30 cellular contexts compared by ENCODE assay signal in the genomic region with DNA sequence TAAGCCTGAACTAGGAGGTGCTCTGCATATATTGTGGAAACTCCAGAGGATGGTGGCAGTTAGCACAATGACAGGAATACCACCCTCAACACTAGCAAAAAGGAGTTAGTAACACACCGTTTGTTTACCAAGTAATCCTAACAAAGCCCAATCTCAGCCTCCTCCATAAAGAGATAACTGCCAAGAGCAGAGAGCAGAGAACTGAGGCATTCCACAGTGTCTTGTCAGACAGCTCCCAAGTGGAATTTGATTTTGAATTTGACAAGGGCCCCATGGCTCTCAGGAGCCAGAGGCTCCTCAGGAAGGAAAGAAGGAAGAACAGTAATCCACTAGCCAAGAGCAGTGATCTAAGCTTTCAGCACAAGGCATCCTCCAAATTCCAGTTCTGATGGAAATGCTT.
"Had no signal": no experiment of that assay in that cellular context is flagged by ENCODE, and none has a peak within 500 bp of the region (broad histone marks: within the 10 kb centered on the region; RNA-seq: fewer than 3 reads in every experiment).

No MANE protein-coding gene starts in this region.

- H3K27ac Mint-ChIP-seq: activated CD4-positive, alpha-beta memory T cell treated with anti-CD3 and anti-CD28 coated beads for 36 hours; activated CD4-positive, alpha-beta T cell treated with anti-CD3 and anti-CD28 coated beads, Interleukin-2, amount 10 ng/mL, durations not matched to agents 24 days and 14 days; activated T-cell treated with anti-CD3 and anti-CD28 coated beads, Interleukin-2, amount 50 U/mL, for 24 hours; dendritic cell treated with granulocyte-macrophage colony-stimulating factor and Interleukin-4, amounts not matched to agents 40 ng/mL and 50 ng/mL, for 4 days; naive thymus-derived CD4-positive, alpha-beta T cell had no signal

- H3K36me3 ChIP-seq: breast epithelium, gastrocnemius medialis, suprapubic skin, tibial artery, upper lobe of right lung had no signal

- H3K4me1 Mint-ChIP-seq: activated CD4-positive, alpha-beta T cell treated with anti-CD3 and anti-CD28 coated beads, Interleukin-2, amount 10 ng/mL, durations not matched to agents 24 days and 14 days; activated naive CD4-positive, alpha-beta T cell treated with anti-CD3 and anti-CD28 coated beads, Interleukin-2, amount 10 ng/mL, durations not matched to agents 7 days and 5 days; naive thymus-derived CD4-positive, alpha-beta T cell; neural crest cell had no signal

- H3K9me3 ChIP-seq: breast epithelium, esophagus muscularis mucosa, gastrocnemius medialis, spleen, suprapubic skin, tibial artery, upper lobe of right lung had no signal

- H3K27ac ChIP-seq: breast epithelium, esophagus muscularis mucosa, gastrocnemius medialis, spleen, suprapubic skin, upper lobe of right lung had no signal

- ATAC-seq: gastrocnemius medialis; left cardiac atrium; left ventricle myocardium superior; naive thymus-derived CD4-positive, alpha-beta T cell; right cardiac atrium; upper lobe of right lung had no signal

- DNase-seq: activated CD4-positive, alpha-beta memory T cell treated with anti-CD3 and anti-CD28 coated beads for 36 hours; activated CD4-positive, alpha-beta T cell treated with anti-CD3 and anti-CD28 coated beads, Interleukin-2, amount 10 ng/mL, durations not matched to agents 24 days and 14 days; activated CD4-positive, CD25-positive, alpha-beta regulatory T cell treated with anti-CD3 and anti-CD28 coated beads, Interleukin-2, amount 50 U/mL, for 72 hours; activated CD8-positive, alpha-beta memory T cell treated with anti-CD3 and anti-CD28 coated beads, Interleukin-2, amount 50 U/mL, for 4 hours; activated gamma-delta T cell; activated naive CD4-positive, alpha-beta T cell treated with anti-CD3 and anti-CD28 coated beads, Interleukin-2, amount 10 ng/mL, durations not matched to agents 7 days and 5 days; activated T-cell treated with anti-CD3 and anti-CD28 coated beads, Interleukin-2, amount 50 U/mL, for 24 hours; amygdala; central memory CD4-positive, alpha-beta T cell; gastrocnemius medialis; glutamatergic neuron; left cardiac atrium; left ventricle myocardium superior; mammary epithelial cell; midbrain; naive thymus-derived CD4-positive, alpha-beta T cell; occipital lobe; posterior cingulate gyrus; right cardiac atrium; spleen; stimulated activated naive CD4-positive, alpha-beta T cell; T-helper 2 cell; tibial artery; upper lobe of right lung had no signal

- FAIRE-seq: keratinocyte had no signal

- H3K9me3 Mint-ChIP-seq: activated CD4-positive, alpha-beta memory T cell treated with anti-CD3 and anti-CD28 coated beads for 36 hours; activated naive CD4-positive, alpha-beta T cell treated with anti-CD3 and anti-CD28 coated beads, Interleukin-2, amount 10 ng/mL, durations not matched to agents 7 days and 5 days; activated T-cell treated with anti-CD3 and anti-CD28 coated beads, Interleukin-2, amount 50 U/mL, for 24 hours; dendritic cell treated with granulocyte-macrophage colony-stimulating factor and Interleukin-4, amounts not matched to agents 40 ng/mL and 50 ng/mL, for 4 days; neural crest cell had no signal

- H3K4me3 Mint-ChIP-seq: activated CD4-positive, alpha-beta memory T cell treated with anti-CD3 and anti-CD28 coated beads for 36 hours; activated CD4-positive, alpha-beta T cell treated with anti-CD3 and anti-CD28 coated beads, Interleukin-2, amount 10 ng/mL, durations not matched to agents 24 days and 14 days; activated naive CD4-positive, alpha-beta T cell treated with anti-CD3 and anti-CD28 coated beads, Interleukin-2, amount 10 ng/mL, durations not matched to agents 7 days and 5 days; activated T-cell treated with anti-CD3 and anti-CD28 coated beads, Interleukin-2, amount 50 U/mL, for 24 hours; dendritic cell treated with granulocyte-macrophage colony-stimulating factor and Interleukin-4, amounts not matched to agents 40 ng/mL and 50 ng/mL, for 4 days; naive thymus-derived CD4-positive, alpha-beta T cell; neural crest cell had no signal

- H3K27me3 Mint-ChIP-seq: activated CD4-positive, alpha-beta memory T cell treated with anti-CD3 and anti-CD28 coated beads for 36 hours; activated CD4-positive, alpha-beta T cell treated with anti-CD3 and anti-CD28 coated beads, Interleukin-2, amount 10 ng/mL, durations not matched to agents 24 days and 14 days; activated naive CD4-positive, alpha-beta T cell treated with anti-CD3 and anti-CD28 coated beads, Interleukin-2, amount 10 ng/mL, durations not matched to agents 7 days and 5 days; activated T-cell treated with anti-CD3 and anti-CD28 coated beads, Interleukin-2, amount 50 U/mL, for 24 hours; dendritic cell treated with granulocyte-macrophage colony-stimulating factor and Interleukin-4, amounts not matched to agents 40 ng/mL and 50 ng/mL, for 4 days had no signal

- H3K4me1 ChIP-seq: breast epithelium, esophagus muscularis mucosa, gastrocnemius medialis, spleen, suprapubic skin, upper lobe of right lung had no signal

- H3K36me3 Mint-ChIP-seq: activated CD4-positive, alpha-beta memory T cell treated with anti-CD3 and anti-CD28 coated beads for 36 hours; activated naive CD4-positive, alpha-beta T cell treated with anti-CD3 and anti-CD28 coated beads, Interleukin-2, amount 10 ng/mL, durations not matched to agents 7 days and 5 days had no signal

- H3K4me3 ChIP-seq: breast epithelium, esophagus muscularis mucosa, gastrocnemius medialis, spleen, suprapubic skin, tibial artery, upper lobe of right lung had no signal

- H3K27me3 ChIP-seq: breast epithelium, esophagus muscularis mucosa, gastrocnemius medialis, spleen, suprapubic skin, tibial artery, upper lobe of right lung had no signal
